ENCODE assay signal across 24 cellular contexts in genomic region chr16:14353340-14353739, GRCh38.
"Had no signal": no experiment of that assay in that cellular context is flagged by ENCODE, and none has a peak within 500 bp of the region (broad histone marks: within the 10 kb centered on the region; RNA-seq: fewer than 3 reads in every experiment).

No MANE protein-coding gene starts in this region.

- H3K9me3 Mint-ChIP-seq: activated naive CD4-positive, alpha-beta T cell treated with anti-CD3 and anti-CD28 coated beads, Interleukin-2, amount 50 U/mL, for 24 hours; activated T-cell treated with anti-CD3 and anti-CD28 coated beads, Interleukin-2, amount 50 U/mL, for 72 hours; natural killer cell; stimulated activated naive CD8-positive, alpha-beta T cell treated with anti-CD3 and anti-CD28 coated beads, Interleukin-15, Interleukin-2, amounts not matched to agents 100 ng/mL and 50 ng/mL, for 24 hours had no signal

- H3K27me3 ChIP-seq: adrenal gland, breast epithelium, ovary, right lobe of liver, transverse colon, uterus had no signal

- H3K27me3 Mint-ChIP-seq: activated naive CD4-positive, alpha-beta T cell treated with anti-CD3 and anti-CD28 coated beads, Interleukin-2, amount 50 U/mL, for 24 hours had no signal

- H3K4me3 Mint-ChIP-seq: activated naive CD4-positive, alpha-beta T cell treated with anti-CD3 and anti-CD28 coated beads, Interleukin-2, amount 50 U/mL, for 24 hours; activated T-cell treated with anti-CD3 and anti-CD28 coated beads, Interleukin-2, amount 50 U/mL, for 72 hours; natural killer cell; stimulated activated naive CD8-positive, alpha-beta T cell treated with anti-CD3 and anti-CD28 coated beads, Interleukin-15, Interleukin-2, amounts not matched to agents 100 ng/mL and 50 ng/mL, for 24 hours had no signal

- H3K4me1 ChIP-seq: breast epithelium, right lobe of liver, transverse colon, uterus had no signal

- FAIRE-seq: astrocyte, small intestine had no signal

- H3K4me3 ChIP-seq: adrenal gland, breast epithelium, gastroesophageal sphincter, heart left ventricle, ovary, right lobe of liver, transverse colon, uterus had no signal

- H3K27ac Mint-ChIP-seq: activated naive CD4-positive, alpha-beta T cell treated with anti-CD3 and anti-CD28 coated beads, Interleukin-2, amount 50 U/mL, for 24 hours; activated T-cell treated with anti-CD3 and anti-CD28 coated beads, Interleukin-2, amount 50 U/mL, for 72 hours; natural killer cell; stimulated activated naive CD8-positive, alpha-beta T cell treated with anti-CD3 and anti-CD28 coated beads, Interleukin-15, Interleukin-2, amounts not matched to agents 100 ng/mL and 50 ng/mL, for 24 hours had no signal

- H3K36me3 Mint-ChIP-seq: activated naive CD4-positive, alpha-beta T cell treated with anti-CD3 and anti-CD28 coated beads, Interleukin-2, amount 50 U/mL, for 24 hours; natural killer cell had no signal

- H3K27ac ChIP-seq: adrenal gland, breast epithelium, gastroesophageal sphincter, heart left ventricle, ovary, right lobe of liver, transverse colon, uterus had no signal

- H3K36me3 ChIP-seq: adrenal gland, breast epithelium, gastroesophageal sphincter, heart left ventricle, ovary, right lobe of liver, transverse colon, uterus had no signal

- ATAC-seq: activated T-cell treated with anti-CD3 and anti-CD28 coated beads, Interleukin-2, amount 50 U/mL, for 72 hours; esophagus mucosa; gastroesophageal sphincter; heart left ventricle; natural killer cell; right lobe of liver had no signal

- H3K9me3 ChIP-seq: adrenal gland, breast epithelium, gastroesophageal sphincter, heart left ventricle, ovary, right lobe of liver, transverse colon, uterus had no signal

- DNase-seq: activated CD4-positive, alpha-beta T cell treated with anti-CD3 and anti-CD28 coated beads, Interleukin-2, amount 50 U/mL, for 1 hour; activated CD4-positive, CD25-positive, alpha-beta regulatory T cell treated with anti-CD3 and anti-CD28 coated beads, Interleukin-2, amount 50 U/mL, for 72 hours; activated CD8-positive, alpha-beta memory T cell treated with anti-CD3 and anti-CD28 coated beads, Interleukin-2, amount 50 U/mL, for 48 hours; activated effector memory CD4-positive, alpha-beta T cell treated with anti-CD3 and anti-CD28 coated beads, Interleukin-2, amount 50 U/mL, for 16 hours; activated T-cell treated with anti-CD3 and anti-CD28 coated beads, Interleukin-2, amount 50 U/mL, for 72 hours; adrenal gland; cerebellar nuclear complex; cortex of kidney; heart left ventricle; mesenchymal stem cell; natural killer cell; ovary; right lobe of liver; small intestine; stimulated activated CD4-positive, alpha-beta T cell treated with anti-CD3 and anti-CD28 coated beads, Interleukin-15, amount 100 ng/mL, for 24 hours; stimulated activated CD4-positive, alpha-beta T cell treated with anti-CD3 and anti-CD28 coated beads, Interleukin-2, amount 100 ng/mL, for 48 hours; transverse colon; uterus had no signal
